Comparison of ENCODE assay signal across 7 cellular contexts in the genomic region with DNA sequence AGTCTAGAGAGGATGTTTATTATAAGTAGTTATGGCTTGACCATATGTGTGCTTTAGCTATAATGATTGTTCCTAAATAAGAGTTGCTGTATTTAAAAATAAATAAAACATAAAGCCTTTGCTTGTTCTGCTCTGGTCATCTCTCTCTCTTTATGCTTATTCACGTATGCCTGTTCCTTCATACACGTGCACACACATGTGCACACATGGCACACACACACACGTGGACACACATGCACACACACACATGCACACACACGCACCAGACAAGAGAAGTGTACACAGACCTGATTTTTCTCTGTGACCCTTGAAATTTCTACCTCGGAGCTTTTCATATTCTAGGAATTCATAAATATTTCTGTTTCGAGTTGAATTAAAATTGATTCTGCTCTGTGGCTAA.
"Had no signal": no experiment of that assay in that cellular context is flagged by ENCODE, and none has a peak within 500 bp of the region (broad histone marks: within the 10 kb centered on the region; RNA-seq: fewer than 3 reads in every experiment).

No MANE protein-coding gene starts in this region.

- H3K27ac ChIP-seq: HL-60, KMS-11 had no signal

- H3K4me2 ChIP-seq: KMS-11 had no signal

- FAIRE-seq: HTR-8/SVneo, K562 had no signal

- H3K9ac ChIP-seq: KMS-11 had no signal

- H3K4me3 ChIP-seq: K562 had no signal

- DNase-seq: IMR-90, KBM-7, KG1 had no signal

- ATAC-seq: K562 had no signal
